ENCODE assay signal across 14 cellular contexts in genomic region chr3:159894386-159894785, GRCh38. TPM values are rescaled to one million over a fixed set of nuclear protein-coding genes. Genes with fewer than 3 reads are reported as not detected.
"Had no signal": no experiment of that assay in that cellular context is flagged by ENCODE, and none has a peak within 500 bp of the region (broad histone marks: within the 10 kb centered on the region; RNA-seq: fewer than 3 reads in every experiment).

No MANE protein-coding gene starts in this region.

- DNase-seq: activated CD4-positive, alpha-beta T cell treated with anti-CD3 and anti-CD28 coated beads for 1 hour; activated CD8-positive, alpha-beta memory T cell treated with anti-CD3 and anti-CD28 coated beads for 24 hours; activated CD8-positive, alpha-beta memory T cell treated with anti-CD3 and anti-CD28 coated beads, Interleukin-2, amount 50 U/mL, for 48 hours; activated effector memory CD4-positive, alpha-beta T cell treated with Interleukin-2 at 50 U/mL for 16 hours; activated naive CD4-positive, alpha-beta T cell treated with anti-CD3 and anti-CD28 coated beads, Interleukin-2, amount 10 ng/mL, durations not matched to agents 7 days and 5 days; activated T-cell treated with anti-CD3 and anti-CD28 coated beads, Interleukin-2, amount 50 U/mL, for 48 hours; kidney; natural killer cell; pancreas; stimulated activated naive B cell treated with anti-CD40 and anti-IgM and Interleukin-4, amounts not matched to agents 10 μg/mL and 1 μg/mL and 100 μg/mL, for 72 hours; SW 1271; T-helper 2 cell; tibial artery had no signal

- H3K36me3 Mint-ChIP-seq: activated naive CD4-positive, alpha-beta T cell treated with anti-CD3 and anti-CD28 coated beads, Interleukin-2, amount 10 ng/mL, durations not matched to agents 7 days and 5 days; natural killer cell; stimulated activated naive B cell treated with anti-CD40 and anti-IgM and Interleukin-4, amounts not matched to agents 10 μg/mL and 1 μg/mL and 100 μg/mL, for 72 hours had no signal

- H3K36me3 ChIP-seq: pancreas had no signal

- H3K9me3 ChIP-seq: pancreas, tibial artery had no signal

- ATAC-seq: natural killer cell; pancreas; stimulated activated naive B cell treated with anti-CD40 and anti-IgM and Interleukin-4, amounts not matched to agents 10 μg/mL and 1 μg/mL and 100 μg/mL, for 72 hours had no signal

- H3K27me3 ChIP-seq: pancreas, tibial artery had no signal

- H3K4me3 ChIP-seq: pancreas, tibial artery had no signal

- H3K27ac ChIP-seq: pancreas, tibial artery, VCaP had no signal

- H3K4me3 Mint-ChIP-seq: activated naive CD4-positive, alpha-beta T cell treated with anti-CD3 and anti-CD28 coated beads, Interleukin-2, amount 10 ng/mL, durations not matched to agents 7 days and 5 days; natural killer cell; stimulated activated naive B cell treated with anti-CD40 and anti-IgM and Interleukin-4, amounts not matched to agents 10 μg/mL and 1 μg/mL and 100 μg/mL, for 72 hours had no signal

- H3K9me3 Mint-ChIP-seq: activated naive CD4-positive, alpha-beta T cell treated with anti-CD3 and anti-CD28 coated beads, Interleukin-2, amount 10 ng/mL, durations not matched to agents 7 days and 5 days; natural killer cell; stimulated activated naive B cell treated with anti-CD40 and anti-IgM and Interleukin-4, amounts not matched to agents 10 μg/mL and 1 μg/mL and 100 μg/mL, for 72 hours had no signal

- H3K4me1 Mint-ChIP-seq: activated naive CD4-positive, alpha-beta T cell treated with anti-CD3 and anti-CD28 coated beads, Interleukin-2, amount 10 ng/mL, durations not matched to agents 7 days and 5 days; natural killer cell; stimulated activated naive B cell treated with anti-CD40 and anti-IgM and Interleukin-4, amounts not matched to agents 10 μg/mL and 1 μg/mL and 100 μg/mL, for 72 hours had no signal

- H3K27ac Mint-ChIP-seq: activated naive CD4-positive, alpha-beta T cell treated with anti-CD3 and anti-CD28 coated beads, Interleukin-2, amount 10 ng/mL, durations not matched to agents 7 days and 5 days; natural killer cell; stimulated activated naive B cell treated with anti-CD40 and anti-IgM and Interleukin-4, amounts not matched to agents 10 μg/mL and 1 μg/mL and 100 μg/mL, for 72 hours had no signal

RNA-seq across cellular contexts. Expression of gene SCHIP1, which starts 54.7 kb away (rescaled TPM):
- total RNA-seq: natural killer cell had no signal
